Comparison of ENCODE assay signal across 12 cellular contexts in the genomic region with DNA sequence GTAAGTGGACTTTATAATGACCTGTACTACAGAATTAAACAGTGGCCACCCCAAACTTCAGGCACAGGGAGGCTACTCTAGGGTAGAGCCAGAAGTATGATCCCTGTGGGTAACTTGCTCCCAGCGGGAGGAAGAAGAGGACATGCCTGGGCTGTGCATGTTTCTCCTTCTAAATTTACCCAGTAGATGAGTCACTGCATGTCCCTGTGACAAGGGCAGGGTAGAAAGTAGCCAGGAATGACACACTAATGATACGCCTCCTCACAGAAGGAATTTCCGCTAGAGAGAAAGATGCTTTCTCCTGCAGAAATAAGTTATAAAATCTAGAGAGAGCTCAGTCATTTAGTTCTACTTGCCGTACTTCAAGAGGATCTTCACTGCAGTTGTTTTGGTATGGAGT. TPM values are rescaled to one million over a fixed set of nuclear protein-coding genes. Genes with fewer than 3 reads are reported as not detected.
DNase-seq lines count a peak whose midpoint lies in the region; ATAC-seq, FAIRE-seq and TF ChIP-seq lines count a peak whose summit lies in the region.
"Had no signal": no experiment of that assay in that cellular context is flagged by ENCODE, and none has a peak within 500 bp of the region (broad histone marks: within the 10 kb centered on the region; RNA-seq: fewer than 3 reads in every experiment).

No MANE protein-coding gene starts in this region.

- intact Hi-C loops in K562 (cut with micrococcal nuclease) = no loop called here

- H3K4me1 ChIP-seq in HEK293 (ENCODE audit: control insufficient read depth, insufficient read depth, low read length) (no peaks in the 10 kb centered on the region), K562 (replicated peaks in 1 of 2; ENCODE audit: control insufficient read depth in 2 of 2, insufficient read depth in 2 of 2, low read length in 2 of 2) (peaks cover 0 to 8% of the 10 kb centered on the region in 2 experiments; a peak in 3 of 5 replicates)
- H3K4me1 ChIP-seq: spleen had no signal

- 0 out of 2 replicates have a peak overlapping the region, but pooled peaks have one; percentile 4 for H2AFZ ChIP-seq in K562 (ENCODE audit: low read depth, low read length)

- H3K9me1 ChIP-seq in K562 (ENCODE audit: control insufficient read depth, insufficient read depth, low read length) = no peaks in the 10 kb centered on the region

- TF ChIP-seq CTCF in HEK293 (tag by site-specific recombination; IDR thresholded peaks at IDR 0.05) (no peak), K562 (IDR thresholded peaks at IDR 0.05 in 2 of 3, conservative IDR thresholded peaks at IDR 0.05 in 1 of 3; ENCODE audit: insufficient read depth in 2 of 3, low read depth in 1 of 3, low read length in 3 of 3) (no peak)

- no peak for TF ChIP-seq POLR2A in K562 (conservative IDR thresholded peaks at IDR 0.05)

- peaks cover 16% of the 10 kb centered on the region for H3K36me3 Mint-ChIP-seq in activated naive CD8-positive, alpha-beta T cell treated with anti-CD3 and anti-CD28 coated beads, Interleukin-2, amount 50 U/mL, for 24 hours (ENCODE audit: low read depth)

- no peaks in the 10 kb centered on the region for H4K20me1 ChIP-seq in K562 (replicated peaks; ENCODE audit: control insufficient read depth, insufficient read depth, low read length)

- no peaks in the 10 kb centered on the region for H3K4me1 Mint-ChIP-seq in activated naive CD8-positive, alpha-beta T cell treated with anti-CD3 and anti-CD28 coated beads, Interleukin-2, amount 50 U/mL, for 24 hours
- H3K4me1 Mint-ChIP-seq: stimulated activated naive CD8-positive, alpha-beta T cell treated with anti-CD3 and anti-CD28 coated beads, Interleukin-15, amount 100 ng/mL, for 72 hours had no signal

- no peaks in the 10 kb centered on the region for H3K27me3 ChIP-seq in K562 (ENCODE audit: control insufficient read depth in 2 of 2, insufficient read depth in 2 of 2, low read length in 2 of 2)
- H3K27me3 ChIP-seq: spleen had no signal

- peaks cover 0 to 4% of the 10 kb centered on the region in 2 experiments; a peak in 1 of 3 replicates for H3K36me3 ChIP-seq in HEK293 (ENCODE audit: control insufficient read depth in 2 of 2, insufficient read depth in 1 of 2, low read length in 2 of 2)
- no peaks in the 10 kb centered on the region for H3K36me3 ChIP-seq in K562 (ENCODE audit: control insufficient read depth, insufficient read depth, low read length)

- no peak overlapping the region for H3K27ac Mint-ChIP-seq in activated naive CD8-positive, alpha-beta T cell treated with anti-CD3 and anti-CD28 coated beads, Interleukin-2, amount 50 U/mL, for 24 hours

- H3K27ac ChIP-seq in HEK293 (ENCODE audit: extremely low read depth, low read depth, low read length) (no peak overlapping the region), K562 (ENCODE audit: extremely low read depth, low read depth, low read length) (no peak overlapping the region)
- H3K27ac ChIP-seq: spleen had no signal

- in situ Hi-C loops in K562 (cut with MboI) = no loop called here

- no peak for TF ChIP-seq EP300 in K562 (IDR thresholded peaks at IDR 0.05; ENCODE audit: low read length)

- no peak overlapping the region for H3K4me3 ChIP-seq in HEK293 (ENCODE audit: low read depth, low read length)
- no peak overlapping the region for H3K4me3 ChIP-seq in K562
- H3K4me3 ChIP-seq: spleen had no signal

- CTCF ChIA-PET in HEK293 (lab: Yijun Ruan, JAX) (interaction anchor here (0.6 kb wide), 1 partner anchor 14 kb away, joined by 3 read pairs; no protein-coding TSS in a partner anchor), K562 (lab: Yijun Ruan, JAX; ENCODE audit: low intra/inter-chr PET ratio) (no interaction called here), HEK293T (lab: Yijun Ruan, JAX) (no interaction called here)

- H3K4me2 ChIP-seq in K562 (ENCODE audit: insufficient read depth, low read length) = no peak overlapping the region

- no TSS peak for BruUV-seq in K562 (replicated peaks; lab: Mats Ljungman, UMichigan)

- DNase-seq in K562 (ENCODE audit: extremely low read depth in 1 of 4, low spot score in 3 of 4) = peak in 1 of 4 experiments; percentile 27
- DNase-seq in hepatic stellate cell (ENCODE audit: low spot score) = peak; percentile 81
- peak; percentile 42 for DNase-seq in superior temporal gyrus (ENCODE audit: extremely low spot score)
- DNase-seq in activated naive CD8-positive, alpha-beta T cell treated with anti-CD3 and anti-CD28 coated beads, Interleukin-2, amount 50 U/mL, for 24 hours = no peak
- no peak for DNase-seq in HEK293T (ENCODE audit: extremely low spot score)
- DNase-seq in NCI-H1048 (lab: John Stamatoyannopoulos, UW) = no peak
- DNase-seq in GF-D8 (lab: John Stamatoyannopoulos, UW) = no peak
- DNase-seq: cortex of kidney; NCI-H1436 treated with DMSO at 0.1 percent for 48 hours; spleen; stimulated activated naive CD8-positive, alpha-beta T cell treated with anti-CD3 and anti-CD28 coated beads, Interleukin-15, amount 100 ng/mL, for 72 hours had no signal

- ATAC-seq in K562 = peak; percentile 64
- no peak for ATAC-seq in activated naive CD8-positive, alpha-beta T cell treated with anti-CD3 and anti-CD28 coated beads, Interleukin-2, amount 50 U/mL, for 24 hours
- ATAC-seq: stimulated activated naive CD8-positive, alpha-beta T cell treated with anti-CD3 and anti-CD28 coated beads, Interleukin-15, amount 100 ng/mL, for 72 hours had no signal

- FAIRE-seq in K562 (lab: Jason Lieb, UNC) = no peak

- no peak for TF ChIP-seq RAD21 in K562 (CRISPR knock-in tag; conservative IDR thresholded peaks at IDR 0.05 in 1 of 2, IDR thresholded peaks at IDR 0.05 in 1 of 2)

- no peak overlapping the region for H3K9ac ChIP-seq in K562 (ENCODE audit: insufficient read depth in 1 of 2, low read depth in 2 of 2, low read length in 2 of 2)

- POLR2A ChIA-PET in HEK293 (lab: Yijun Ruan, JAX) (no interaction called here), K562 (lab: Yijun Ruan, JAX) (interaction anchor here (1.0 kb wide), 1 partner anchor 11 kb away, joined by 5 read pairs; no protein-coding TSS in a partner anchor), HEK293T (lab: Yijun Ruan, JAX) (no interaction called here)

- H3K79me2 ChIP-seq in K562 (ENCODE audit: control insufficient read depth, insufficient read depth, low read length) = no peaks in the 10 kb centered on the region

- WGBS in K562 (ENCODE audit: insufficient coverage, low coverage, missing lambda C conversion rate) = 37% methylated on average over 4 of the region's 4 CpGs

- no peaks in the 10 kb centered on the region for H3K27me3 Mint-ChIP-seq in activated naive CD8-positive, alpha-beta T cell treated with anti-CD3 and anti-CD28 coated beads, Interleukin-2, amount 50 U/mL, for 24 hours
- H3K27me3 Mint-ChIP-seq: stimulated activated naive CD8-positive, alpha-beta T cell treated with anti-CD3 and anti-CD28 coated beads, Interleukin-15, amount 100 ng/mL, for 72 hours had no signal

- H3K9me3 Mint-ChIP-seq in activated naive CD8-positive, alpha-beta T cell treated with anti-CD3 and anti-CD28 coated beads, Interleukin-2, amount 50 U/mL, for 24 hours = no peaks in the 10 kb centered on the region

- no peaks in the 10 kb centered on the region for H3K9me3 ChIP-seq in HEK293 (ENCODE audit: control insufficient read depth, insufficient read depth, low read depth, low read length)
- H3K9me3 ChIP-seq in K562 (replicated peaks; ENCODE audit: control insufficient read depth, insufficient read depth, low read depth, low read length) = peaks cover 6% of the 10 kb centered on the region

- H3K4me3 Mint-ChIP-seq in activated naive CD8-positive, alpha-beta T cell treated with anti-CD3 and anti-CD28 coated beads, Interleukin-2, amount 50 U/mL, for 24 hours = no peak overlapping the region
- H3K4me3 Mint-ChIP-seq: stimulated activated naive CD8-positive, alpha-beta T cell treated with anti-CD3 and anti-CD28 coated beads, Interleukin-15, amount 100 ng/mL, for 72 hours had no signal

TF ChIP-seq in HEK293, 187 proteins besides CTCF, POLR2A, EP300 and RAD21 (continues in another document):
- TF ChIP-seq SP7 (tag by site-specific recombination; IDR thresholded peaks at IDR 0.05) (peak; percentile 40; the same call in 1 of the 2 replicates), KLF7 (tag by site-specific recombination; IDR thresholded peaks at IDR 0.05; ENCODE audit: borderline replicate concordance) (no peak), ZNF658 (tag by site-specific recombination; IDR thresholded peaks at IDR 0.05) (no peak), ZNF660 (tag by site-specific recombination; IDR thresholded peaks at IDR 0.05) (0 out of 2 replicates have a peak, but pooled peaks have one; percentile 53)

TF ChIP-seq in K562, 482 proteins besides CTCF, POLR2A, EP300 and RAD21 (continues in another document):
- no peak for TF ChIP-seq HDAC1 (IDR thresholded peaks at IDR 0.05)
- peak; percentile 74 for TF ChIP-seq FOSL1 (tag; conservative IDR thresholded peaks at IDR 0.05)

TF ChIP-seq in HEK293T, 16 proteins besides CTCF, POLR2A, EP300 and RAD21:
- TF ChIP-seq LEF1 (IDR thresholded peaks at IDR 0.05; ENCODE audit: borderline replicate concordance) = no peak
- TF ChIP-seq CTBP1 (IDR thresholded peaks at IDR 0.05; ENCODE audit: borderline replicate concordance) = no peak
- TF ChIP-seq ELF4 (IDR thresholded peaks at IDR 0.05) = no peak
- TF ChIP-seq SUZ12 (IDR thresholded peaks at IDR 0.05) = no peak
- TF ChIP-seq TARDBP (IDR thresholded peaks at IDR 0.05) = no peak

RNA-seq across cellular contexts. Expression of a gene that starts 7.5 kb away (rescaled TPM):
- total RNA-seq in K562 (2011; cell fraction: chromatin; rRNA removed; ENCODE audit: low replicate concordance) = 3.8 and 6.9 TPM in 2 replicates
- total RNA-seq in K562 (2011; cell fraction: nucleolus; rRNA removed) = 3.0 and 3.3 TPM in 2 replicates
- 5.1 and 11.3 TPM in 2 replicates for total RNA-seq in K562 (2011; cell fraction: nucleoplasm; rRNA removed)
- 2.2 and 3.0 TPM in 2 replicates for total RNA-seq in K562 (2014; rRNA removed)
- total RNA-seq in K562 (2014; rRNA removed; fragmentation: Illumina TruSeq; extraction: Trizol) = 1.3 and 1.8 TPM in 2 replicates
- total RNA-seq in K562 (2015; rRNA removed; fragmentation: Illumina TruSeq; extraction: Trizol) = 1.9 and 2.2 TPM in 2 replicates
- total RNA-seq in K562 (2021) = 3.4 and 4.1 TPM in 2 replicates
- polyA plus RNA-seq in K562 (2011; rRNA removed) = 2.2 and 3.1 TPM in 2 replicates
- polyA plus RNA-seq in K562 (2011; cell fraction: cytosol; rRNA removed) = 2.8 and 3.8 TPM in 2 replicates
- 1.4 and 2.0 TPM in 2 replicates for polyA plus RNA-seq in K562 (2011; cell fraction: nucleus; rRNA removed)
- polyA plus RNA-seq in K562 (2012) = 5.2 and 6.5 TPM in 2 replicates
- polyA plus RNA-seq in K562 (2014; fragmentation: Illumina TruSeq; extraction: Trizol) = 1.0 and 1.2 TPM in 2 replicates
- polyA plus RNA-seq in K562 (2014; fragmentation: Nextera tagmentation; extraction: Ambion mirVana) = 1 to 10 TPM; 1.9 to 2.2 TPM
- 2.0 and 3.4 TPM in 2 replicates for polyA plus RNA-seq in K562 (2014; rRNA removed)
- polyA minus RNA-seq in K562 (2011; rRNA and poly(A)+ RNA removed) = 1.1 and 2.8 TPM in 2 replicates
- polyA minus RNA-seq in K562 (2011; cell fraction: cytosol; rRNA and poly(A)+ RNA removed) = 1.0 and 1.4 TPM in 2 replicates
- 2.7 and 4.7 TPM in 2 replicates for polyA minus RNA-seq in K562 (2011; cell fraction: nucleus; rRNA and poly(A)+ RNA removed)

Comparison
In these comparisons a context has a peak if more than half of its experiments do, and no peak if none do; other contexts are left out.
1. DNase-seq: peak in hepatic stellate cell (single experiment) and superior temporal gyrus (single experiment); none in activated naive CD8-positive, alpha-beta T cell treated with anti-CD3 and anti-CD28 coated beads, Interleukin-2, amount 50 U/mL, for 24 hours (single experiment), HEK293T (single experiment), NCI-H1048 (single experiment) and GF-D8 (single experiment).